Comparison of ENCODE assay signal across 8 cellular contexts in the genomic region with DNA sequence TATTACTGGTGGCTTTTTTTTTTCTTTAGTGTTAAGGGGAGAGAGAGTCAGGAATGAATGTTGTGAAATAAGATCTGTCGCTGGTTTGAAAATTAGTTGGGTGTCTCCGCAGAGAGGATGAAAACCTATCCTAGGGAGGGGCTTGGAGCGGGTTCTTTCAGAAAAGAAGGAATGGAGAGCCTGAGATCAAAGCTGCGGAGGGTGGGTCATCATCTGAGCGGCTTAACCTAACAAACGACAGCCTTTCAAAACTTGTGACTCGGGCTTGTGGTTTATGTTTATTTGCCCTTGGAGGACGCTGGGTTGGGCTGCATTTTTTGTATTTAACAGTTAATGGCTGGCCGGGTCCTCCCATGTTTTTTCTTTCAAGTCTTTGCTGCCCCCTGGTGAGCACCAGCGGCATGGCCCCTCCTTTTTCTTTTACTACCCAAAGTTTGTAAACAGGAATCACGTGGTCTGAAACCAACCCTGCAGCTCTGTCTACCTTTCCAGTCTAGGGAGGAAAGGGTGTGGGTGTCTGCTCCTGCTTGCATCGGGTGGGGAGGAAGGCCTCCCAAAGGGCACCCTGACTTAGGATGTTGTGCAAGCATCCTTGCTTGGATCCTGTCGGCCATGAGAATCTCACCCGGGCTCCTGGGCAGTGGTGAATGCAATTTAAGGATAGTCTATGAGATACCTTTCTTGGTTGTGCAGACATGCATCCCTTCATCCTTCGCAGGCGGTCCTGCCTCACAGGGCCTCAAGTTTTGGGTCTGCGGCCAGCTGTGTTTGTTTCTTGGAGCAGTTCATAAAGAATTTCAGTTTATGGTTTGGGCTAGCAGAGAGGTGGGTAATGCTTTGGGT. TPM values are rescaled to one million over a fixed set of nuclear protein-coding genes. Genes with fewer than 3 reads are reported as not detected.
DNase-seq lines count a peak whose midpoint lies in the region; ATAC-seq, FAIRE-seq and TF ChIP-seq lines count a peak whose summit lies in the region.

No MANE protein-coding gene starts in this region.

- H3K4me3 ChIP-seq in MG63 (peak overlapping the region; percentile 90), RWPE2 (ENCODE audit: severe bottlenecking) (peak overlapping the region; percentile 79)

- H3K4me1 ChIP-seq in RWPE2 (ENCODE audit: insufficient read depth, poor library complexity, severe bottlenecking) = peaks cover 9% of the 10 kb centered on the region

- TF ChIP-seq CTCF in RWPE2 (IDR thresholded peaks at IDR 0.05; ENCODE audit: poor library complexity, severe bottlenecking) = peak; percentile 94

- no peaks in the 10 kb centered on the region for H3K27me3 Mint-ChIP-seq in activated T-helper 2 cell treated with anti-CD3 and anti-CD28 coated beads, Interferon-gamma antibody, Interleukin-2, Interleukin-4, amounts not matched to agents 10 μg/mL and 5 μg/mL and 100 μg/mL, durations not matched to agents 14 hours and 24 hours and 36 hours (ENCODE audit: low read depth)
- no peaks in the 10 kb centered on the region for H3K27me3 Mint-ChIP-seq in naive thymus-derived CD8-positive, alpha-beta T cell
- H3K27me3 Mint-ChIP-seq in stimulated activated memory B cell treated with anti-CD40 and anti-IgM and Interleukin-4, amounts not matched to agents 10 μg/mL and 1 μg/mL and 100 μg/mL, for 72 hours = no peaks in the 10 kb centered on the region

- H3K4me3 Mint-ChIP-seq in activated T-helper 2 cell treated with anti-CD3 and anti-CD28 coated beads, Interferon-gamma antibody, Interleukin-2, Interleukin-4, amounts not matched to agents 10 μg/mL and 5 μg/mL and 100 μg/mL, durations not matched to agents 14 hours and 24 hours and 36 hours (ENCODE audit: low read depth) = peak overlapping the region; percentile 94
- H3K4me3 Mint-ChIP-seq in naive thymus-derived CD8-positive, alpha-beta T cell = peak overlapping the region; percentile 90 to 99 (median 97)
- peak overlapping the region; percentile 92 for H3K4me3 Mint-ChIP-seq in stimulated activated memory B cell treated with anti-CD40 and anti-IgM and Interleukin-4, amounts not matched to agents 10 μg/mL and 1 μg/mL and 100 μg/mL, for 72 hours

- no peaks in the 10 kb centered on the region for H3K9me3 Mint-ChIP-seq in activated T-helper 2 cell treated with anti-CD3 and anti-CD28 coated beads, Interferon-gamma antibody, Interleukin-2, Interleukin-4, amounts not matched to agents 10 μg/mL and 5 μg/mL and 100 μg/mL, durations not matched to agents 14 hours and 24 hours and 36 hours
- H3K9me3 Mint-ChIP-seq in naive thymus-derived CD8-positive, alpha-beta T cell = peaks cover 0 to 2% (median 0%) of the 10 kb centered on the region in 9 donors
- H3K9me3 Mint-ChIP-seq in stimulated activated memory B cell treated with anti-CD40 and anti-IgM and Interleukin-4, amounts not matched to agents 10 μg/mL and 1 μg/mL and 100 μg/mL, for 72 hours = no peaks in the 10 kb centered on the region

- H3K27ac ChIP-seq in RWPE2 (ENCODE audit: poor library complexity, severe bottlenecking) = peak overlapping the region; percentile 80

- peak overlapping the region; percentile 95 for H3K27ac Mint-ChIP-seq in activated T-helper 2 cell treated with anti-CD3 and anti-CD28 coated beads, Interferon-gamma antibody, Interleukin-2, Interleukin-4, amounts not matched to agents 10 μg/mL and 5 μg/mL and 100 μg/mL, durations not matched to agents 14 hours and 24 hours and 36 hours
- peak overlapping the region; percentile 85 to 99 (median 96) for H3K27ac Mint-ChIP-seq in naive thymus-derived CD8-positive, alpha-beta T cell
- peak overlapping the region; percentile 99 for H3K27ac Mint-ChIP-seq in stimulated activated memory B cell treated with anti-CD40 and anti-IgM and Interleukin-4, amounts not matched to agents 10 μg/mL and 1 μg/mL and 100 μg/mL, for 72 hours

- intact Hi-C loops in activated T-helper 2 cell treated with anti-CD3 and anti-CD28 coated beads, Interferon-gamma antibody, Interleukin-2, Interleukin-4, amounts not matched to agents 10 μg/mL and 5 μg/mL and 100 μg/mL, durations not matched to agents 14 hours and 24 hours and 36 hours (cut with micrococcal nuclease) = loop anchor here (1.0 to 5.0 kb wide), 10 partner anchors 17 to 287 kb away; a partner anchor contains a TSS

- peaks cover 62% of the 10 kb centered on the region for H3K36me3 Mint-ChIP-seq in activated T-helper 2 cell treated with anti-CD3 and anti-CD28 coated beads, Interferon-gamma antibody, Interleukin-2, Interleukin-4, amounts not matched to agents 10 μg/mL and 5 μg/mL and 100 μg/mL, durations not matched to agents 14 hours and 24 hours and 36 hours (ENCODE audit: low read depth)
- peaks cover 29 to 55% (median 42%) of the 10 kb centered on the region in 3 donors for H3K36me3 Mint-ChIP-seq in naive thymus-derived CD8-positive, alpha-beta T cell
- H3K36me3 Mint-ChIP-seq in stimulated activated memory B cell treated with anti-CD40 and anti-IgM and Interleukin-4, amounts not matched to agents 10 μg/mL and 1 μg/mL and 100 μg/mL, for 72 hours = peaks cover 38% of the 10 kb centered on the region

- H3K27me3 ChIP-seq in MG63 (no peaks in the 10 kb centered on the region), RWPE2 (ENCODE audit: insufficient read depth, poor library complexity, severe bottlenecking) (no peaks in the 10 kb centered on the region)

- FAIRE-seq in GM12891 (lab: Jason Lieb, UNC) = peak; percentile 83

- no peak for TF ChIP-seq POLR2A in GM12891 (IDR thresholded peaks at IDR 0.05; ENCODE audit: low read depth, low read length)

- H3K4me1 Mint-ChIP-seq in activated T-helper 2 cell treated with anti-CD3 and anti-CD28 coated beads, Interferon-gamma antibody, Interleukin-2, Interleukin-4, amounts not matched to agents 10 μg/mL and 5 μg/mL and 100 μg/mL, durations not matched to agents 14 hours and 24 hours and 36 hours (ENCODE audit: low read depth) = peaks cover 55% of the 10 kb centered on the region
- peaks cover 37 to 72% (median 63%) of the 10 kb centered on the region in 4 donors for H3K4me1 Mint-ChIP-seq in naive thymus-derived CD8-positive, alpha-beta T cell
- peaks cover 78% of the 10 kb centered on the region for H3K4me1 Mint-ChIP-seq in stimulated activated memory B cell treated with anti-CD40 and anti-IgM and Interleukin-4, amounts not matched to agents 10 μg/mL and 1 μg/mL and 100 μg/mL, for 72 hours

- H3K9me3 ChIP-seq in MG63 (no peaks in the 10 kb centered on the region), RWPE2 (ENCODE audit: severe bottlenecking) (no peaks in the 10 kb centered on the region)

- ATAC-seq in RWPE2 (ENCODE audit: low read depth) = peak; percentile 35
- peak; percentile 29 to 38 for ATAC-seq in naive thymus-derived CD8-positive, alpha-beta T cell
- peak; percentile 18 for ATAC-seq in stimulated activated memory B cell treated with anti-CD40 and anti-IgM and Interleukin-4, amounts not matched to agents 10 μg/mL and 1 μg/mL and 100 μg/mL, for 72 hours
- ATAC-seq in GM21381 (IDR thresholded peaks at IDR 0.05; ENCODE audit: unreplicated experiment) = no peak

- H3K36me3 ChIP-seq in MG63 (peaks cover 41% of the 10 kb centered on the region), RWPE2 (ENCODE audit: low read depth) (peaks cover 49% of the 10 kb centered on the region)

- POLR2A ChIA-PET in naive thymus-derived CD8-positive, alpha-beta T cell (lab: Charles Lee) = interaction anchor here (0.6 to 11.2 kb wide), 18 partner anchors 9 to 344 kb away, joined by 3 to 205 read pairs (median 6); a partner anchor contains a TSS

- DNase-seq in GM12891 (ENCODE audit: insufficient read length, low spot score) (peak; percentile 44), MG63 (peak; percentile 79), RWPE2 (ENCODE audit: low spot score) (peak; percentile 78), fibroblast of peridontal ligament (ENCODE audit: extremely low read depth) (peak; percentile 96)
- peak; percentile 91 for DNase-seq in activated T-helper 2 cell treated with anti-CD3 and anti-CD28 coated beads, Interferon-gamma antibody, Interleukin-2, Interleukin-4, amounts not matched to agents 10 μg/mL and 5 μg/mL and 100 μg/mL, durations not matched to agents 14 hours and 24 hours and 36 hours (ENCODE audit: low spot score)
- peak; percentile 69 to 98 (median 90) for DNase-seq in naive thymus-derived CD8-positive, alpha-beta T cell

TF ChIP-seq in GM12891, 5 proteins besides CTCF, POLR2A, EP300 and RAD21:
- TF ChIP-seq TAF1 (IDR thresholded peaks at IDR 0.05; ENCODE audit: low read depth, low read length) = no peak
- TF ChIP-seq POU2F2 (IDR thresholded peaks at IDR 0.05; ENCODE audit: low read depth, low read length) = peak; percentile 40; the same call in 1 of the 2 replicates

RNA-seq across cellular contexts. Expression of a gene that starts 2.2 kb away (rescaled TPM):
- polyA plus RNA-seq in GM12891 (2012; ENCODE audit: low read depth, missing spikeins) = 8.5 TPM
- total RNA-seq in MG63 (2014; rRNA removed; shearing (Covaris generic); ENCODE audit: low replicate concordance) = 13.0 and 18.9 TPM in 2 replicates
- 151 and 161 TPM in 2 replicates for total RNA-seq in activated T-helper 2 cell treated with anti-CD3 and anti-CD28 coated beads, Interferon-gamma antibody, Interleukin-2, Interleukin-4, amounts not matched to agents 10 μg/mL and 5 μg/mL and 100 μg/mL, durations not matched to agents 14 hours and 24 hours and 36 hours
- 10 to 100 TPM; 79.3 to 80.5 TPM for total RNA-seq in naive thymus-derived CD8-positive, alpha-beta T cell
- 100 to 1,000 TPM; 106 to 196 (median 182) TPM for polyA plus RNA-seq in naive thymus-derived CD8-positive, alpha-beta T cell

Comparison
In these comparisons a context has a peak if more than half of its experiments do, and no peak if none do; other contexts are left out.
1. DNase-seq: peak in every context shown above with its lines; median percentile 96 in fibroblast of peridontal ligament; 91 in activated T-helper 2 cell treated with anti-CD3 and anti-CD28 coated beads, Interferon-gamma antibody, Interleukin-2, Interleukin-4, amounts not matched to agents 10 μg/mL and 5 μg/mL and 100 μg/mL, durations not matched to agents 14 hours and 24 hours and 36 hours; 90 in naive thymus-derived CD8-positive, alpha-beta T cell; 79 in MG63; 78 in RWPE2; 44 in GM12891.